Comparison of ENCODE assay signal across 27 cellular contexts in the genomic region with DNA sequence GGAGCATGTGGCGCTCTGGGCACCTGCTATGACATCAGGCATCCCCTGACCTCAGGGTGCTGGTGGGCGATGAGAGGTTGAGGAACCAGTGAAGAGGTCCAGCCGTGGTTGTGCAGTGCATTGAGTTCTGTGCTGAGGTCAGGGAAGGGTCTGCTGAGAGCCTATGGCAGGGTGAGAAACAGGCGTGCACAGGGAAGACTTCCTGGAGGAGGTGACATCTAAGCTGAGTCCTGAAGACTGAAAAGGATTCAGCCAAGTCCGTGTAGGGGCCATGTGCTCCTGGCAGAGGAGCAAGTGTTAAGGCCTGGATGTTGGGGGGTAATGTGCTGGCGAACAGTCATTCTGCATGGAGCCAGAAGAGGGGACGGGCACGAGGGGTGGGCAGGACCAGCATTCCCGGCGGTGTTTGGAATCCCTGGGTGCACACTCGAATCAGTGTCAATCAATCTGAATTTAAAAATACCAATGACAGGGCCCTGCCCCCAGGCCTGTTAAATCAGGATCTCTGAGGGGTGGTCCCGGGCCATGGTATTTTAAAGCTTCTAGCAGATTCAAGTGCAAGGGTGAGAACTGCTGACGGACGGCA.
"Had no signal": no experiment of that assay in that cellular context is flagged by ENCODE, and none has a peak within 500 bp of the region (broad histone marks: within the 10 kb centered on the region; RNA-seq: fewer than 3 reads in every experiment).

No MANE protein-coding gene starts in this region.

- H3K4me1 Mint-ChIP-seq: activated B cell treated with CpG ODN at 0.5 μM for 24 hours; activated CD8-positive, alpha-beta memory T cell treated with anti-CD3 and anti-CD28 coated beads, Interleukin-2, amount 10 ng/mL, durations not matched to agents 7 days and 5 days; activated naive CD8-positive, alpha-beta T cell treated with anti-CD3 and anti-CD28 coated beads for 36 hours; memory B cell had no signal

- H3K9me3 ChIP-seq: adrenal gland, body of pancreas, colonic mucosa, neutrophil, pancreas, prostate gland, sigmoid colon, suprapubic skin, tibial artery had no signal

- H3K4me1 ChIP-seq: colonic mucosa had no signal

- H3K4me3 ChIP-seq: adrenal gland, body of pancreas, colonic mucosa, pancreas, prostate gland, sigmoid colon, suprapubic skin, tibial artery had no signal

- H3K27ac ChIP-seq: body of pancreas, colonic mucosa, neutrophil, pancreas, prostate gland, sigmoid colon, suprapubic skin, tibial artery had no signal

- ATAC-seq: activated CD8-positive, alpha-beta memory T cell treated with anti-CD3 and anti-CD28 coated beads, Interleukin-2, amount 10 ng/mL, durations not matched to agents 7 days and 5 days; activated CD8-positive, alpha-beta T cell treated with anti-CD3 and anti-CD28 coated beads for 36 hours; body of pancreas; naive thymus-derived CD8-positive, alpha-beta T cell; pancreas had no signal

- H3K27me3 ChIP-seq: adrenal gland, body of pancreas, colonic mucosa, pancreas, sigmoid colon, suprapubic skin, tibial artery had no signal

- DNase-seq: activated B cell treated with CpG ODN at 0.5 μM for 24 hours; activated CD4-positive, alpha-beta T cell treated with anti-CD3 and anti-CD28 coated beads, Interleukin-2, amount 50 U/mL, for 1 hour; activated CD8-positive, alpha-beta memory T cell treated with anti-CD3 and anti-CD28 coated beads, Interleukin-2, amount 10 ng/mL, durations not matched to agents 7 days and 5 days; activated CD8-positive, alpha-beta T cell treated with anti-CD3 and anti-CD28 coated beads for 36 hours; activated naive CD4-positive, alpha-beta T cell; activated naive CD8-positive, alpha-beta T cell treated with anti-CD3 and anti-CD28 coated beads for 36 hours; activated T-cell treated with anti-CD3 and anti-CD28 coated beads, Interleukin-2, amount 50 U/mL, for 48 hours; adrenal gland; aorta; body of pancreas; cerebellar nuclear complex; colonic mucosa; effector CD8-positive, alpha-beta T cell; naive thymus-derived CD8-positive, alpha-beta T cell; retina; sigmoid colon; small intestine; stimulated activated CD4-positive, alpha-beta T cell treated with anti-CD3 and anti-CD28 coated beads, Interleukin-2, amount 100 ng/mL, for 24 hours; stimulated activated naive CD4-positive, alpha-beta T cell; T-helper 2 cell; tibial artery had no signal

- H3K36me3 Mint-ChIP-seq: activated CD8-positive, alpha-beta memory T cell treated with anti-CD3 and anti-CD28 coated beads, Interleukin-2, amount 10 ng/mL, durations not matched to agents 7 days and 5 days; activated naive CD8-positive, alpha-beta T cell treated with anti-CD3 and anti-CD28 coated beads for 36 hours; memory B cell; naive thymus-derived CD8-positive, alpha-beta T cell had no signal

- H3K9me3 Mint-ChIP-seq: activated B cell treated with CpG ODN at 0.5 μM for 24 hours; activated CD8-positive, alpha-beta T cell treated with anti-CD3 and anti-CD28 coated beads for 36 hours; activated naive CD8-positive, alpha-beta T cell treated with anti-CD3 and anti-CD28 coated beads for 36 hours had no signal

- H3K4me3 Mint-ChIP-seq: activated B cell treated with CpG ODN at 0.5 μM for 24 hours; activated CD8-positive, alpha-beta memory T cell treated with anti-CD3 and anti-CD28 coated beads, Interleukin-2, amount 10 ng/mL, durations not matched to agents 7 days and 5 days; activated CD8-positive, alpha-beta T cell treated with anti-CD3 and anti-CD28 coated beads for 36 hours; activated naive CD8-positive, alpha-beta T cell treated with anti-CD3 and anti-CD28 coated beads for 36 hours; memory B cell; naive thymus-derived CD8-positive, alpha-beta T cell had no signal

- H3K36me3 ChIP-seq: adrenal gland, colonic mucosa, neutrophil, pancreas, prostate gland, sigmoid colon, suprapubic skin, tibial artery had no signal

- H3K27ac Mint-ChIP-seq: activated B cell treated with CpG ODN at 0.5 μM for 24 hours; activated CD8-positive, alpha-beta memory T cell treated with anti-CD3 and anti-CD28 coated beads, Interleukin-2, amount 10 ng/mL, durations not matched to agents 7 days and 5 days; activated CD8-positive, alpha-beta T cell treated with anti-CD3 and anti-CD28 coated beads for 36 hours; activated naive CD8-positive, alpha-beta T cell treated with anti-CD3 and anti-CD28 coated beads for 36 hours; activated T-helper 2 cell treated with anti-CD3 and anti-CD28 coated beads, Interferon-gamma antibody, Interleukin-2, Interleukin-4, amounts not matched to agents 10 μg/mL and 5 μg/mL and 100 μg/mL, durations not matched to agents 14 hours and 24 hours and 36 hours; memory B cell had no signal
